8 cellular contexts compared by ENCODE assay signal in the genomic region with DNA sequence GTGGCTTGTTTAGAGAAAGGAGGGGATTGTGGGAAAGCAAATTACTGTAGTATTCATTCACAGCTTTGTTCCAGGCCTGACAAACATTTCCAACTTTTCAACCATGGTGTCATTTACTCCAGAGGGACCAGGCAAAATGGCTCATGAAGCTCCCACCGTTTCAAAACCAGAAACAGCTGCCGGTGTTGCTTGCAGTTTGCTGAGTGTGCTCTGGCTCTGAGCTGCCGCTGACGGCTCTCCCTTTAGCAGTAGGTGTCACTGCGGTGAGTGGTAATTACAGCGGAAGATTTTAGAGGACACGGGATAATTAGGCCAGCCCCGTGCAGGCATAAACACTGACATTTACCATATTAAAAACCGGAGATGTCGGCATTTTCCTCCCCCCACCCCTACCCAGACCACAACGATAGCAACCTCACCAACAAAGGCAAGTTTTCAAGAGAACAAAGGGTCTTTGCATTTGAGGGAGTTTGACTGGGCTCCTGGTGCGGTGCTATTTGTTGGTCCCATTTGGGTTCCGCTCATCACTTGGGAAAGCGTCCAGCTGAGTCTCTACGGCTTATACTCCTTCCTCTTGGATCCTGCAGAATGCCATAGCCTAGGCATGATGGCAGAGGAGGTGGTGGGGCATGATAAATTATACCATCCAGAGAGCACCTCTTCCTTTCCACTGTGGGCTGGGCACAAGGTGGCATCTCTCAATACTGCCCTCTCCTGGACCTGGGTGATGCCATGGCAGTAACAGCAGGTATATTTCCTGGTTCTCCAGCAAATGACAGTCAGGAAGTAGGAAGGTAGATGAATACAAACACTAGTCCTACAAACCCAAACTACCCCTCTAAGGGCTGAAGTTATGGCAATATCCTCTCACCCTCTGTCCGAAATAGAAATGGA.
DNase-seq lines count a peak whose midpoint lies in the region; ATAC-seq and TF ChIP-seq lines count a peak whose summit lies in the region.

No MANE protein-coding gene starts in this region.

- H3K4me3 ChIP-seq in fibroblast of pulmonary artery (replicated peaks; ENCODE audit: low read depth, low read length), result no peak overlapping the region

- DNase-seq in activated gamma-delta T cell treated with Interleukin-2 at 50 U/mL for 16 hours (peak; percentile 8), activated gamma-delta T cell (lab: John Stamatoyannopoulos, UW) (no peak), NCI-H526 treated with DMSO at 0.1 percent for 48 hours (lab: John Stamatoyannopoulos, UW) (peak; percentile 8), fibroblast of pulmonary artery (ENCODE audit: low read depth) (peak; percentile 1), retina (peak; percentile 69), HuH-7.5 (ENCODE audit: low spot score) (no peak)

- ATAC-seq in HG02884 (IDR thresholded peaks at IDR 0.05; ENCODE audit: unreplicated experiment) (no peak), HG03025 (IDR thresholded peaks at IDR 0.05; ENCODE audit: low FRiP score, unreplicated experiment) (no peak)

- TF ChIP-seq CTCF in fibroblast of pulmonary artery (IDR thresholded peaks at IDR 0.05; ENCODE audit: low read length, missing control alignments), result peak; percentile 24

Comparison
In these comparisons a context has a peak if more than half of its experiments do, and no peak if none do; other contexts are left out.
1. DNase-seq: peak in activated gamma-delta T cell treated with Interleukin-2 at 50 U/mL for 16 hours (single experiment), NCI-H526 treated with DMSO at 0.1 percent for 48 hours (single experiment), fibroblast of pulmonary artery (single experiment) and retina (single experiment); none in activated gamma-delta T cell (single experiment) and HuH-7.5 (single experiment).